8 cellular contexts compared by ENCODE assay signal in genomic region chr10:32346551-32347362, GRCh38. TPM values are rescaled to one million over a fixed set of nuclear protein-coding genes. Genes with fewer than 3 reads are reported as not detected.
DNase-seq lines count a peak whose midpoint lies in the region; ATAC-seq, FAIRE-seq and TF ChIP-seq lines count a peak whose summit lies in the region.

TSS of gene EPC1 (minus strand) at chr10:32347158. CDS start at chr10:32346915, 243 bp downstream.

- FAIRE-seq in HTR-8/SVneo (lab: Jason Lieb, UNC), result peak; percentile 98

- H3K36me3 ChIP-seq in naive thymus-derived CD4-positive, alpha-beta T cell (ENCODE audit: control insufficient read depth in 2 of 3, insufficient read depth in 3 of 3, low read length in 3 of 3), result peaks cover 0 to 8% (median 7%) of the 10 kb centered on the region in 3 experiments

- no peaks in the 10 kb centered on the region for H3K9me3 ChIP-seq in naive thymus-derived CD4-positive, alpha-beta T cell (ENCODE audit: control insufficient read depth in 2 of 3, low read length in 3 of 3)

- H3K27ac ChIP-seq in naive thymus-derived CD4-positive, alpha-beta T cell (ENCODE audit: low read depth, low read length), result peak within 1 kb of the TSS; percentile 99

- peak; percentile 62 for ATAC-seq in GM21381 (IDR thresholded peaks at IDR 0.05; ENCODE audit: unreplicated experiment)
- peak; percentile 87 for ATAC-seq in naive thymus-derived CD4-positive, alpha-beta T cell
- ATAC-seq in stimulated activated naive B cell treated with anti-CD40 and anti-IgM and Interleukin-4, amounts not matched to agents 10 μg/mL and 1 μg/mL and 100 μg/mL, for 72 hours (replicated peaks), result peak; percentile 81 to 85

- H3K27me3 ChIP-seq in naive thymus-derived CD4-positive, alpha-beta T cell (ENCODE audit: control insufficient read depth in 2 of 2, insufficient read depth in 2 of 2, low read length in 2 of 2), result no peaks in the 10 kb centered on the region

- H3K4me3 ChIP-seq in naive thymus-derived CD4-positive, alpha-beta T cell (ENCODE audit: low read length), result peak within 1 kb of the TSS; percentile 98

- POLR2A ChIA-PET in naive thymus-derived CD4-positive, alpha-beta T cell (lab: Charles Lee), result interaction anchor here (0.8 to 2.4 kb wide), 19 partner anchors 10 to 292 kb away, joined by 3 to 22 read pairs (median 4); partner anchors contain the start of gene CCDC7

- no peaks in the 10 kb centered on the region for H3K9me3 Mint-ChIP-seq in naive thymus-derived CD4-positive, alpha-beta T cell
- no peaks in the 10 kb centered on the region for H3K9me3 Mint-ChIP-seq in stimulated activated naive B cell treated with anti-CD40 and anti-IgM and Interleukin-4, amounts not matched to agents 10 μg/mL and 1 μg/mL and 100 μg/mL, for 72 hours

- no peaks in the 10 kb centered on the region for H3K27me3 Mint-ChIP-seq in naive thymus-derived CD4-positive, alpha-beta T cell
- no peaks in the 10 kb centered on the region for H3K27me3 Mint-ChIP-seq in stimulated activated naive B cell treated with anti-CD40 and anti-IgM and Interleukin-4, amounts not matched to agents 10 μg/mL and 1 μg/mL and 100 μg/mL, for 72 hours

- CTCF ChIA-PET in naive thymus-derived CD4-positive, alpha-beta T cell (lab: Charles Lee), result interaction anchor here (0.8 to 1.1 kb wide), 6 partner anchors 23 to 99 kb away, joined by 3 to 5 read pairs (median 3); partner anchors contain the start of gene CCDC7

- peak within 1 kb of the TSS; percentile 86 to 97 (median 93) for H3K4me3 Mint-ChIP-seq in naive thymus-derived CD4-positive, alpha-beta T cell
- peak within 1 kb of the TSS; percentile 91 to 92 for H3K4me3 Mint-ChIP-seq in stimulated activated naive B cell treated with anti-CD40 and anti-IgM and Interleukin-4, amounts not matched to agents 10 μg/mL and 1 μg/mL and 100 μg/mL, for 72 hours

- H3K27ac Mint-ChIP-seq in naive thymus-derived CD4-positive, alpha-beta T cell, result peak within 1 kb of the TSS; percentile 99 to 100 (median 100)
- peak within 1 kb of the TSS; percentile 99 for H3K27ac Mint-ChIP-seq in stimulated activated naive B cell treated with anti-CD40 and anti-IgM and Interleukin-4, amounts not matched to agents 10 μg/mL and 1 μg/mL and 100 μg/mL, for 72 hours

- intact Hi-C loops in naive thymus-derived CD4-positive, alpha-beta T cell (cut with micrococcal nuclease), result loop anchor here (1.0 to 10.0 kb wide), 18 partner anchors 11 to 1642 kb away; partner anchors contain the start of genes CCDC7 (in 2 of the 2), ITGB1 (in 2 of the 2), ARHGAP12 (in 1 of the 2) and KIF5B (in 1 of the 2)

- H3K4me1 Mint-ChIP-seq in naive thymus-derived CD4-positive, alpha-beta T cell, result peaks cover 30 to 73% (median 69%) of the 10 kb centered on the region in 7 donors
- H3K4me1 Mint-ChIP-seq in stimulated activated naive B cell treated with anti-CD40 and anti-IgM and Interleukin-4, amounts not matched to agents 10 μg/mL and 1 μg/mL and 100 μg/mL, for 72 hours, result peaks cover 30 to 48% of the 10 kb centered on the region in 2 donors

- H3K36me3 Mint-ChIP-seq in naive thymus-derived CD4-positive, alpha-beta T cell, result peaks cover 0 to 25% (median 0%) of the 10 kb centered on the region in 5 donors
- H3K36me3 Mint-ChIP-seq in stimulated activated naive B cell treated with anti-CD40 and anti-IgM and Interleukin-4, amounts not matched to agents 10 μg/mL and 1 μg/mL and 100 μg/mL, for 72 hours, result peaks cover 6 to 15% of the 10 kb centered on the region in 2 donors

- H3K4me1 ChIP-seq in naive thymus-derived CD4-positive, alpha-beta T cell (ENCODE audit: control insufficient read depth in 2 of 2, insufficient read depth in 2 of 2, low read length in 2 of 2), result peaks cover 37 to 44% of the 10 kb centered on the region in 2 donors

- peak; percentile 56 for DNase-seq in DMS 273 treated with DMSO at 0.1 percent for 48 hours (lab: John Stamatoyannopoulos, UW)
- peak; percentile 92 for DNase-seq in HTR-8/SVneo (ENCODE audit: insufficient read length, low spot score)
- peak; percentile 84 for DNase-seq in activated T-helper 1 cell treated with Interleukin-2 at 50 U/mL for 16 hours (ENCODE audit: low read depth)
- peak; percentile 89 for DNase-seq in fibroblast of gingiva (ENCODE audit: low read depth)
- DNase-seq in naive thymus-derived CD4-positive, alpha-beta T cell, result peak; percentile 86 to 98 (median 92)
- DNase-seq in stimulated activated naive B cell treated with anti-CD40 and anti-IgM and Interleukin-4, amounts not matched to agents 10 μg/mL and 1 μg/mL and 100 μg/mL, for 72 hours, result peak; percentile 82

TF ChIP-seq in PFSK-1, 5 proteins besides CTCF, POLR2A, EP300 and RAD21:
- TF ChIP-seq SIN3A (IDR thresholded peaks at IDR 0.05; ENCODE audit: borderline replicate concordance, insufficient read depth, low read length) (no peak), REST (IDR thresholded peaks at IDR 0.05; ENCODE audit: insufficient read depth in 1 of 2, low read depth in 2 of 2, low read length in 2 of 2) (peak in 1 of 2 experiments; percentile 7; a peak in 1 of 4 replicates), FOXP2 (optimal IDR thresholded peaks at IDR 0.05; ENCODE audit: borderline replicate concordance, extremely low read depth, extremely low read length, insufficient read depth) (peak; percentile 76), POLR2AphosphoS5 (IDR thresholded peaks at IDR 0.05; ENCODE audit: low read depth, low read length) (peak; percentile 50), TAF1 (IDR thresholded peaks at IDR 0.05; ENCODE audit: borderline replicate concordance, insufficient read depth, low read length) (peak; percentile 89)

RNA-seq across cellular contexts. Expression of gene EPC1, which starts in this region (rescaled TPM):
- 8.3 TPM for polyA plus RNA-seq in PFSK-1 (2012; ENCODE audit: insufficient read length, low read depth)
- 100 to 1,000 TPM in 4 of 5 experiments, 10 to 100 TPM in 1; 46.0 to 156 (median 117) TPM for total RNA-seq in naive thymus-derived CD4-positive, alpha-beta T cell
- polyA plus RNA-seq in naive thymus-derived CD4-positive, alpha-beta T cell, result 10 to 100 TPM; 50.0 to 63.3 TPM

Comparison
In these comparisons a context has a peak if more than half of its experiments do, and no peak if none do; other contexts are left out.
1. Peak in every context shown above with its lines: DNase-seq, ATAC-seq, H3K4me3 ChIP-seq and H3K27ac ChIP-seq.